In genomic region chr11:32583451-32584271, GRCh38 we compare ENCODE assay signal across 8 cellular contexts. TPM values are rescaled to one million over a fixed set of nuclear protein-coding genes. Genes with fewer than 3 reads are reported as not detected.
DNase-seq lines count a peak whose midpoint lies in the region; ATAC-seq and TF ChIP-seq lines count a peak whose summit lies in the region.

Gene EIF3M, plus strand, starts transcription at chr11:32583831. Its CDS starts 57 bp downstream, at chr11:32583888.

- H3K4me3 Mint-ChIP-seq in nephron progenitor cell = peak within 1 kb of the TSS; percentile 84
- H3K4me3 Mint-ChIP-seq in stimulated activated naive CD8-positive, alpha-beta T cell treated with anti-CD3 and anti-CD28 coated beads, Interleukin-15, amount 100 ng/mL, for 72 hours = peak within 1 kb of the TSS; percentile 92 to 98

- peaks cover 34% of the 10 kb centered on the region for H3K36me3 Mint-ChIP-seq in nephron progenitor cell (ENCODE audit: low read depth)

- H3K27ac Mint-ChIP-seq in nephron progenitor cell = peak within 1 kb of the TSS; percentile 99
- peak within 1 kb of the TSS; percentile 98 to 99 for H3K27ac Mint-ChIP-seq in stimulated activated naive CD8-positive, alpha-beta T cell treated with anti-CD3 and anti-CD28 coated beads, Interleukin-15, amount 100 ng/mL, for 72 hours

- peaks cover 38% of the 10 kb centered on the region for H3K4me1 Mint-ChIP-seq in nephron progenitor cell
- H3K4me1 Mint-ChIP-seq in stimulated activated naive CD8-positive, alpha-beta T cell treated with anti-CD3 and anti-CD28 coated beads, Interleukin-15, amount 100 ng/mL, for 72 hours = peaks cover 37% of the 10 kb centered on the region

- DNase-seq in ELF-1 (ENCODE audit: low read depth, low spot score) (peak; percentile 98), H7 (peak; percentile 92), M059J (ENCODE audit: low read depth) (peak; percentile 96), SHP77 (lab: John Stamatoyannopoulos, UW) (peak; percentile 93 to 95), fibroblast of the aortic adventitia (ENCODE audit: low read depth) (peak; percentile 94), nephron progenitor cell (peak; percentile 94)
- DNase-seq in activated effector memory CD4-positive, alpha-beta T cell treated with Interleukin-2 at 50 U/mL for 16 hours = peak; percentile 93
- DNase-seq in stimulated activated naive CD8-positive, alpha-beta T cell treated with anti-CD3 and anti-CD28 coated beads, Interleukin-15, amount 100 ng/mL, for 72 hours = peak; percentile 94 to 97

- ATAC-seq in stimulated activated naive CD8-positive, alpha-beta T cell treated with anti-CD3 and anti-CD28 coated beads, Interleukin-15, amount 100 ng/mL, for 72 hours = peak; percentile 99

- TF ChIP-seq CTCF in fibroblast of the aortic adventitia (IDR thresholded peaks at IDR 0.05; ENCODE audit: insufficient read depth, low read length) (no peak), nephron progenitor cell (IDR thresholded peaks at IDR 0.05) (no peak)

- no peaks in the 10 kb centered on the region for H3K9me3 Mint-ChIP-seq in nephron progenitor cell
- H3K9me3 Mint-ChIP-seq in stimulated activated naive CD8-positive, alpha-beta T cell treated with anti-CD3 and anti-CD28 coated beads, Interleukin-15, amount 100 ng/mL, for 72 hours = no peaks in the 10 kb centered on the region

- H3K4me3 ChIP-seq in H7 (ENCODE audit: insufficient read depth, low read depth, low read length) = peak within 1 kb of the TSS; percentile 97
- peak within 1 kb of the TSS; percentile 83 for H3K4me3 ChIP-seq in fibroblast of the aortic adventitia (ENCODE audit: low read depth, low read length)

- H3K27me3 Mint-ChIP-seq in nephron progenitor cell (ENCODE audit: low read depth, poor library complexity) = no peaks in the 10 kb centered on the region
- no peaks in the 10 kb centered on the region for H3K27me3 Mint-ChIP-seq in stimulated activated naive CD8-positive, alpha-beta T cell treated with anti-CD3 and anti-CD28 coated beads, Interleukin-15, amount 100 ng/mL, for 72 hours

- H3K36me3 ChIP-seq in H7 (replicated peaks; ENCODE audit: control insufficient read depth, insufficient read depth, low read length) = peaks cover 1% of the 10 kb centered on the region; the same call in 1 of the 2 replicates

- H3K27me3 ChIP-seq in H7 (ENCODE audit: control insufficient read depth, insufficient read depth, low read length) = no peaks in the 10 kb centered on the region

RNA-seq across cellular contexts. Expression of gene EIF3M, which starts in this region (rescaled TPM):
- total RNA-seq in H7 (2014; rRNA removed; shearing (Covaris generic)) = 651 and 652 TPM in 2 replicates
- total RNA-seq in M059J (2014; rRNA removed; shearing (Covaris generic)) = 762 and 937 TPM in 2 replicates
- total RNA-seq in fibroblast of the aortic adventitia (ENCODE audit: low replicate concordance) = 575 and 1,709 TPM in 2 replicates

Comparison
In these comparisons a context has a peak if more than half of its experiments do, and no peak if none do; other contexts are left out.
1. Peak in every context shown above with its lines: DNase-seq, ATAC-seq and H3K4me3 ChIP-seq.